25 cellular contexts compared by ENCODE assay signal in genomic region chr7:116840256-116840655, GRCh38.
"Had no signal": no experiment of that assay in that cellular context is flagged by ENCODE, and none has a peak within 500 bp of the region (broad histone marks: within the 10 kb centered on the region; RNA-seq: fewer than 3 reads in every experiment).

No MANE protein-coding gene starts in this region.

- H3K27ac ChIP-seq: colonic mucosa, dorsolateral prefrontal cortex, epithelial cell of prostate, esophagus squamous epithelium, gastrocnemius medialis, heart right ventricle, left lung, lower lobe of right lung had no signal

- ATAC-seq: esophagus mucosa; gastrocnemius medialis; heart right ventricle; left cardiac atrium; left lung; left ventricle myocardium superior; lower lobe of right lung; mucosa of descending colon; naive thymus-derived CD8-positive, alpha-beta T cell had no signal

- DNase-seq: colonic mucosa; cortex of kidney; dorsolateral prefrontal cortex; effector CD4-positive, alpha-beta T cell; effector memory CD4-positive, alpha-beta T cell; esophagus squamous epithelium; foreskin fibroblast; foreskin melanocyte; gastrocnemius medialis; glutamatergic neuron; head of caudate nucleus; heart right ventricle; hippocampal formation; left cardiac atrium; left lung; left ventricle myocardium superior; lower lobe of right lung; mesenchymal stem cell; mucosa of descending colon; naive B cell; naive thymus-derived CD8-positive, alpha-beta T cell had no signal

- H3K4me3 Mint-ChIP-seq: dendritic cell treated with granulocyte-macrophage colony-stimulating factor and Interleukin-4, amounts not matched to agents 40 ng/mL and 50 ng/mL, for 4 days; mesothelial cell of epicardium; naive B cell; naive thymus-derived CD8-positive, alpha-beta T cell had no signal

- H3K36me3 ChIP-seq: colonic mucosa, esophagus squamous epithelium, gastrocnemius medialis, heart right ventricle, left lung, lower lobe of right lung had no signal

- H3K9me3 Mint-ChIP-seq: dendritic cell treated with granulocyte-macrophage colony-stimulating factor and Interleukin-4, amounts not matched to agents 40 ng/mL and 50 ng/mL, for 4 days; mesothelial cell of epicardium; naive thymus-derived CD8-positive, alpha-beta T cell had no signal

- H3K4me3 ChIP-seq: colonic mucosa, dorsolateral prefrontal cortex, esophagus squamous epithelium, gastrocnemius medialis, heart right ventricle, left lung, lower lobe of right lung, mucosa of descending colon had no signal

- H3K27me3 Mint-ChIP-seq: dendritic cell treated with granulocyte-macrophage colony-stimulating factor and Interleukin-4, amounts not matched to agents 40 ng/mL and 50 ng/mL, for 4 days had no signal

- H3K36me3 Mint-ChIP-seq: mesothelial cell of epicardium; naive B cell; naive thymus-derived CD8-positive, alpha-beta T cell had no signal

- H3K27me3 ChIP-seq: colonic mucosa, esophagus squamous epithelium, gastrocnemius medialis, heart right ventricle, left lung had no signal

- H3K27ac Mint-ChIP-seq: dendritic cell treated with granulocyte-macrophage colony-stimulating factor and Interleukin-4, amounts not matched to agents 40 ng/mL and 50 ng/mL, for 4 days; mesothelial cell of epicardium; naive B cell; naive thymus-derived CD8-positive, alpha-beta T cell had no signal

- H3K4me1 ChIP-seq: colonic mucosa, esophagus squamous epithelium, gastrocnemius medialis had no signal
